In the genomic region with DNA sequence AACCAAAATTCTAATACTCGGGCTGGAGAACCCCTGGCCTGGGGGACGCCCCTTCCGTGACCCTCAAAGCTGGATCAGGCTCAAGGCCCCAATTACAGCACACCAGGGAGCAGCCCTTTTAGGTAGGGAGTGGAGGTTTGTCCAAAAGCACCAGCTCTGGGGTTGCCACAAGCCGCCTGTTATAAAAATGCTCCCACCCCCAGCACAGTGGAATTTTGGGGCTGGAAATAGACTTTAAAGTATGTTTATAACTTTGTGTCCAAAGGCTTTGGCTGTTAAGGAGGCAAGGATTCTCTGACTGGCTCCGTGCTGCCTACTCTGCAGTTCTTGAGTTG, we compare ENCODE assay signal across 1 cellular context.
A peak's percentile ranks its signal among the peaks of the same experiment; 100 is the strongest.
TF ChIP-seq lines count a peak whose summit lies in the region.

No MANE protein-coding gene starts in this region.

TF ChIP-seq in K562, 482 proteins besides CTCF, POLR2A, EP300 and RAD21:
- TF ChIP-seq, protein P1, sequence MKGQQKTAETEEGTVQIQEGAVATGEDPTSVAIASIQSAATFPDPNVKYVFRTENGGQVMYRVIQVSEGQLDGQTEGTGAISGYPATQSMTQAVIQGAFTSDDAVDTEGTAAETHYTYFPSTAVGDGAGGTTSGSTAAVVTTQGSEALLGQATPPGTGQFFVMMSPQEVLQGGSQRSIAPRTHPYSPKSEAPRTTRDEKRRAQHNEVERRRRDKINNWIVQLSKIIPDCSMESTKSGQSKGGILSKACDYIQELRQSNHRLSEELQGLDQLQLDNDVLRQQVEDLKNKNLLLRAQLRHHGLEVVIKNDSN (CRISPR knock-in tag; IDR thresholded peaks at IDR 0.05) = 0 out of 2 replicates have a peak, but pooled peaks have one; percentile 8
- TF ChIP-seq MAX (CRISPR knock-in tag; IDR thresholded peaks at IDR 0.05) = 0 out of 2 replicates have a peak, but pooled peaks have one; percentile 6
- TF ChIP-seq EWSR1 (IDR thresholded peaks at IDR 0.05; ENCODE audit: borderline replicate concordance, low read depth, partially characterized antibody) = no peak
- TF ChIP-seq UBTF (IDR thresholded peaks at IDR 0.05; ENCODE audit: borderline replicate concordance in 1 of 2, low read depth in 2 of 2, low read length in 2 of 2) = no peak
TF ChIP-seq in K562: peak in this region for 2.
